Comparison of ENCODE assay signal across 1 cellular context in the genomic region with DNA sequence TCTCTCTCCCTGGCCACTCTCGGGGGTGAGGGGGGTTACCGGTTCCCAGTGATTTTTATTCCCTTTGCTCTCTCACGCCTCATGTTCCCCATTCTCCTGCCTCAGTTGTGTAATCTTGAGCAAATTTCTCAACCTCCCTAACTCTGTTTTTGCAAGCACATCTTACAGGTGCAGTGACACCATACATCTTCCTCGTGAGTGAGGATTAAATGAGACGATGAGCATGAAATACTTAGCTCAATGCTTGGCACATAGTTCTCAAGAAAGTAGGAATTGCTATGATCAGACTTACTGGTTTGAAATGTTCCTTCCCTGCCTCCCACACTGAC.
A peak's percentile ranks its signal among the peaks of the same experiment; 100 is the strongest.
TF ChIP-seq lines count a peak whose summit lies in the region.

No MANE protein-coding gene starts in this region.

TF ChIP-seq in GM12878, 131 proteins besides CTCF, POLR2A, EP300 and RAD21:
- TF ChIP-seq CHD4 (IDR thresholded peaks at IDR 0.05) (no peak), SUZ12 (IDR thresholded peaks at IDR 0.05; ENCODE audit: unreplicated experiment) (no peak), STAT1 (conservative IDR thresholded peaks at IDR 0.05) (no peak), YY1 (IDR thresholded peaks at IDR 0.05; ENCODE audit: low read depth, low read length) (no peak)
- TF ChIP-seq, protein P1, sequence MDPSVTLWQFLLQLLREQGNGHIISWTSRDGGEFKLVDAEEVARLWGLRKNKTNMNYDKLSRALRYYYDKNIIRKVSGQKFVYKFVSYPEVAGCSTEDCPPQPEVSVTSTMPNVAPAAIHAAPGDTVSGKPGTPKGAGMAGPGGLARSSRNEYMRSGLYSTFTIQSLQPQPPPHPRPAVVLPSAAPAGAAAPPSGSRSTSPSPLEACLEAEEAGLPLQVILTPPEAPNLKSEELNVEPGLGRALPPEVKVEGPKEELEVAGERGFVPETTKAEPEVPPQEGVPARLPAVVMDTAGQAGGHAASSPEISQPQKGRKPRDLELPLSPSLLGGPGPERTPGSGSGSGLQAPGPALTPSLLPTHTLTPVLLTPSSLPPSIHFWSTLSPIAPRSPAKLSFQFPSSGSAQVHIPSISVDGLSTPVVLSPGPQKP (IDR thresholded peaks at IDR 0.05; ENCODE audit: low read depth, low read length): no peak
- TF ChIP-seq, protein P2, sequence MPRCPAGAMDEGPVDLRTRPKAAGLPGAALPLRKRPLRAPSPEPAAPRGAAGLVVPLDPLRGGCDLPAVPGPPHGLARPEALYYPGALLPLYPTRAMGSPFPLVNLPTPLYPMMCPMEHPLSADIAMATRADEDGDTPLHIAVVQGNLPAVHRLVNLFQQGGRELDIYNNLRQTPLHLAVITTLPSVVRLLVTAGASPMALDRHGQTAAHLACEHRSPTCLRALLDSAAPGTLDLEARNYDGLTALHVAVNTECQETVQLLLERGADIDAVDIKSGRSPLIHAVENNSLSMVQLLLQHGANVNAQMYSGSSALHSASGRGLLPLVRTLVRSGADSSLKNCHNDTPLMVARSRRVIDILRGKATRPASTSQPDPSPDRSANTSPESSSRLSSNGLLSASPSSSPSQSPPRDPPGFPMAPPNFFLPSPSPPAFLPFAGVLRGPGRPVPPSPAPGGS (IDR thresholded peaks at IDR 0.05; ENCODE audit: borderline replicate concordance, insufficient read depth, low read depth, low read length, poor library complexity, severe bottlenecking): peak; percentile 25
